ENCODE assay signal across 25 cellular contexts in the genomic region with DNA sequence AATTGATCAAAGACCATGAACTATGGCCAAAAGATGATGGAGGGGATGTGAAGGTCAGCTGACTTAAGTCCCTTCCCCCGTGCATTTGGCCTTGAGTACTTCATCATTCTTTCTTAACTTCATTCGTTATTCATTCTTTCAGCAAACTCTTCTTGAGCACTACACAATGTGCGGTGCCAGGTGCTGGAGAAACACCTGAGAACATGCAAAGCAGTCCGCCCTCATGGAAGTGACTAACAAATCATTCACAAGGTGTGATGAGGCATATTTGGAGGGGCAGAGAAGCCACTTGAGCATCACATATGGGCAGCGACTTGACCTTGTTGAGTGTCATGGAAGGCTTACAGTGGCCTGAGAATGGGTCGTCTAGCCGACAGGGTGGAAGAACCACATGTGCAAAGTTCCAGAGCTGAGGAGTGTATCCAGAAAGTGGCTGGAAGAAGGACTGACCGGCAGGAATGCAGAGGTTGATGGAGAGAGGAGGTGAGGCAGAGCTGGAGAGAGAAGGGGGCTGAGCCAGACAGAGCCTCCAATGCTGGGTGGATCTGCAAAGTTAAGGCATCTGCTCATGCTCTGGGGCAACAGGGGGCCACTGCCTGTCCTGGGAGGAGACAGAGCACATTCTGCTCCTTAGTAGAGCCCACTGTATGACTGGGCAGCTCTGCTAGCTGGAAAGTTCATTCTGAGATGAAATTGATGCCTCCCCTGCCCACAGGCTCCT. TPM values are rescaled to one million over a fixed set of nuclear protein-coding genes. Genes with fewer than 3 reads are reported as not detected.
DNase-seq lines count a peak whose midpoint lies in the region; ATAC-seq and TF ChIP-seq lines count a peak whose summit lies in the region.
"Had no signal": no experiment of that assay in that cellular context is flagged by ENCODE, and none has a peak within 500 bp of the region (broad histone marks: within the 10 kb centered on the region; RNA-seq: fewer than 3 reads in every experiment).

No MANE protein-coding gene starts in this region.

- H3K4me3 Mint-ChIP-seq in activated naive CD4-positive, alpha-beta T cell treated with anti-CD3 and anti-CD28 coated beads, Interleukin-2, amount 50 U/mL, for 24 hours = no peak overlapping the region
- H3K4me3 Mint-ChIP-seq: activated CD8-positive, alpha-beta T cell treated with anti-CD3 and anti-CD28 coated beads for 36 hours; activated naive CD4-positive, alpha-beta T cell treated with anti-CD3 and anti-CD28 coated beads for 36 hours; natural killer cell treated with Interleukin-12 subunit alpha and Interleukin-12 subunit beta and Interleukin-15 and Interleukin-18, amount 100 ng/mL, for 72 hours; WTC11 had no signal

- no peaks in the 10 kb centered on the region for H3K27me3 Mint-ChIP-seq in activated naive CD4-positive, alpha-beta T cell treated with anti-CD3 and anti-CD28 coated beads, Interleukin-2, amount 50 U/mL, for 24 hours

- no peaks in the 10 kb centered on the region for H3K36me3 Mint-ChIP-seq in activated naive CD4-positive, alpha-beta T cell treated with anti-CD3 and anti-CD28 coated beads, Interleukin-2, amount 50 U/mL, for 24 hours
- H3K36me3 Mint-ChIP-seq: natural killer cell treated with Interleukin-12 subunit alpha and Interleukin-12 subunit beta and Interleukin-15 and Interleukin-18, amount 100 ng/mL, for 72 hours; WTC11 had no signal

- no peaks in the 10 kb centered on the region for H3F3A ChIP-seq in smooth muscle cell (ENCODE audit: low read depth)

- DNase-seq in activated naive CD4-positive, alpha-beta T cell treated with anti-CD3 and anti-CD28 coated beads, Interleukin-2, amount 50 U/mL, for 16 hours = no peak
- DNase-seq in SK-N-MC (ENCODE audit: low read depth, low spot score) = no peak
- DNase-seq in lower lobe of right lung = no peak
- no peak for DNase-seq in smooth muscle cell (lab: John Stamatoyannopoulos, UW; ENCODE audit: unreplicated experiment)
- DNase-seq: activated CD8-positive, alpha-beta T cell treated with anti-CD3 and anti-CD28 coated beads for 36 hours; activated naive CD4-positive, alpha-beta T cell treated with anti-CD3 and anti-CD28 coated beads for 36 hours; activated T-cell treated with anti-CD3 and anti-CD28 coated beads, Interleukin-2, amount 50 U/mL, for 1 hour; effector CD4-positive, alpha-beta T cell; glutamatergic neuron; stimulated activated CD4-positive, alpha-beta T cell treated with anti-CD3 and anti-CD28 coated beads, Interleukin-4, amount 100 ng/mL, for 24 hours; stomach had no signal

- no peak overlapping the region for H3K4me2 ChIP-seq in smooth muscle cell

- H3K4me3 ChIP-seq in SK-N-MC (no peak overlapping the region), esophagus (ENCODE audit: low read depth in 1 of 2, low read length in 2 of 2) (peak overlapping the region in 1 of 2 donors; percentile 9), skin epidermis (peak overlapping the region in 2 of 7 experiments; percentile 4 to 51), lower lobe of right lung (no peak overlapping the region), smooth muscle cell (no peak overlapping the region)
- H3K4me3 ChIP-seq: ascending aorta, psoas muscle, stomach, upper lobe of right lung had no signal

- H2AFZ ChIP-seq in smooth muscle cell (ENCODE audit: low read depth) = no peak overlapping the region

- no peak for TF ChIP-seq CTCF in lower lobe of right lung (IDR thresholded peaks at IDR 0.05)
- TF ChIP-seq CTCF in smooth muscle cell (IDR thresholded peaks at IDR 0.05; ENCODE audit: borderline replicate concordance, insufficient read depth, poor library complexity, severe bottlenecking) = no peak

- no peaks in the 10 kb centered on the region for H3K9me3 Mint-ChIP-seq in activated naive CD4-positive, alpha-beta T cell treated with anti-CD3 and anti-CD28 coated beads, Interleukin-2, amount 50 U/mL, for 24 hours
- H3K9me3 Mint-ChIP-seq: activated CD8-positive, alpha-beta T cell treated with anti-CD3 and anti-CD28 coated beads for 36 hours; activated naive CD4-positive, alpha-beta T cell treated with anti-CD3 and anti-CD28 coated beads for 36 hours; natural killer cell treated with Interleukin-12 subunit alpha and Interleukin-12 subunit beta and Interleukin-15 and Interleukin-18, amount 100 ng/mL, for 72 hours; WTC11 had no signal

- H3K27me3 ChIP-seq in esophagus (ENCODE audit: control insufficient read depth in 1 of 2, insufficient read depth in 2 of 2, low read length in 2 of 2) (no peaks in the 10 kb centered on the region), lower lobe of right lung (ENCODE audit: low read depth) (no peaks in the 10 kb centered on the region), smooth muscle cell (ENCODE audit: low read depth) (no peaks in the 10 kb centered on the region)
- H3K27me3 ChIP-seq: ascending aorta, stomach, upper lobe of right lung had no signal

- H3K9ac ChIP-seq in SK-N-MC (ENCODE audit: insufficient read length) = no peak overlapping the region
- no peak overlapping the region for H3K9ac ChIP-seq in smooth muscle cell (ENCODE audit: low read depth)

- H3K9me3 ChIP-seq in SK-N-MC (ENCODE audit: low read depth, low read length) (no peaks in the 10 kb centered on the region), esophagus (ENCODE audit: control insufficient read depth in 2 of 2, insufficient read depth in 1 of 2, low read depth in 1 of 2, low read length in 1 of 2) (no peaks in the 10 kb centered on the region), lower lobe of right lung (no peaks in the 10 kb centered on the region), smooth muscle cell (replicated peaks; ENCODE audit: low read depth) (no peaks in the 10 kb centered on the region)
- H3K9me3 ChIP-seq: ascending aorta, psoas muscle, stomach, upper lobe of right lung had no signal

- H3K4me1 ChIP-seq in esophagus (ENCODE audit: control insufficient read depth in 2 of 2, insufficient read depth in 2 of 2, low read length in 1 of 2) (peaks cover 6 to 33% of the 10 kb centered on the region in 2 donors), lower lobe of right lung (peaks cover 24% of the 10 kb centered on the region), smooth muscle cell (ENCODE audit: low read depth) (peaks cover 4% of the 10 kb centered on the region)

- H3K4me1 Mint-ChIP-seq in activated naive CD4-positive, alpha-beta T cell treated with anti-CD3 and anti-CD28 coated beads, Interleukin-2, amount 50 U/mL, for 24 hours = peaks cover 29% of the 10 kb centered on the region

- H4K20me1 ChIP-seq in smooth muscle cell (ENCODE audit: low read depth) = no peaks in the 10 kb centered on the region

- 52 to 54% methylated on average over 8 of the region's 8 CpGs for WGBS in esophagus, 2 donors
- WGBS in smooth muscle cell (ENCODE audit: low lambda C conversion rate) = 76% methylated on average over 8 of the region's 8 CpGs

- no peaks in the 10 kb centered on the region for H3K79me2 ChIP-seq in smooth muscle cell (ENCODE audit: low read depth)

- ATAC-seq in HG03432 (IDR thresholded peaks at IDR 0.05; ENCODE audit: unreplicated experiment) (no peak), lower lobe of right lung (no peak)

- H3K36me3 ChIP-seq in SK-N-MC (ENCODE audit: insufficient read depth, low read length) (no peaks in the 10 kb centered on the region), esophagus (ENCODE audit: control insufficient read depth in 2 of 2, insufficient read depth in 2 of 2, low read length in 1 of 2) (no peaks in the 10 kb centered on the region), lower lobe of right lung (no peaks in the 10 kb centered on the region), smooth muscle cell (ENCODE audit: low read depth) (no peaks in the 10 kb centered on the region)
- H3K36me3 ChIP-seq: ascending aorta, stomach, upper lobe of right lung had no signal

- intact Hi-C loops in lower lobe of right lung (cut with DNase I) = no loop called here

- H3K27ac ChIP-seq in SK-N-MC (peak overlapping the region; percentile 84), esophagus (ENCODE audit: low read depth in 2 of 2, low read length in 1 of 2) (peak overlapping the region; percentile 90 to 97), skin epidermis (peak overlapping the region in 19 of 21 experiments; percentile 41 to 98 (median 85)), lower lobe of right lung (no peak overlapping the region), smooth muscle cell (ENCODE audit: low read depth) (no peak overlapping the region)
- H3K27ac ChIP-seq: ascending aorta, psoas muscle, stomach, upper lobe of right lung had no signal

- peak overlapping the region; percentile 67 for H3K27ac Mint-ChIP-seq in activated naive CD4-positive, alpha-beta T cell treated with anti-CD3 and anti-CD28 coated beads, Interleukin-2, amount 50 U/mL, for 24 hours
- H3K27ac Mint-ChIP-seq: activated CD8-positive, alpha-beta T cell treated with anti-CD3 and anti-CD28 coated beads for 36 hours; activated naive CD4-positive, alpha-beta T cell treated with anti-CD3 and anti-CD28 coated beads for 36 hours; WTC11 had no signal

RNA-seq across cellular contexts. Expression of a gene that starts 25.1 kb away (rescaled TPM):
- polyA plus RNA-seq in esophagus = 100 to 1,000 TPM; 342 to 553 TPM
- 943 TPM for total RNA-seq in lower lobe of right lung
- total RNA-seq in smooth muscle cell = 300 and 360 TPM in 2 replicates
- polyA plus RNA-seq in smooth muscle cell = 1,301 and 1,372 TPM in 2 replicates

RNA-seq across cellular contexts. Expression of a gene that starts 39.2 kb away (rescaled TPM):
- 100 to 1,000 TPM in 1 of 2 donors, 10 to 100 TPM in 1; 92.9 to 191 TPM for polyA plus RNA-seq in esophagus
- 2.6 TPM for total RNA-seq in lower lobe of right lung
- total RNA-seq in smooth muscle cell = 1,301 and 1,591 TPM in 2 replicates
- 869 and 2,544 TPM in 2 replicates for polyA plus RNA-seq in smooth muscle cell
- total RNA-seq: activated CD8-positive, alpha-beta T cell treated with anti-CD3 and anti-CD28 coated beads for 36 hours; activated naive CD4-positive, alpha-beta T cell treated with anti-CD3 and anti-CD28 coated beads for 36 hours; natural killer cell treated with Interleukin-12 subunit alpha and Interleukin-12 subunit beta and Interleukin-15 and Interleukin-18, amount 100 ng/mL, for 72 hours; psoas muscle; SK-MEL-5 had no signal

RNA-seq across cellular contexts. Expression of a gene that starts 48.5 kb away (rescaled TPM):
- polyA plus RNA-seq in esophagus (not detected), smooth muscle cell (1.2 TPM in 1 of 2 replicates, not detected in the other)
- total RNA-seq in lower lobe of right lung (not detected), smooth muscle cell (not detected in 2 replicates)
- total RNA-seq: activated CD8-positive, alpha-beta T cell treated with anti-CD3 and anti-CD28 coated beads for 36 hours; activated naive CD4-positive, alpha-beta T cell treated with anti-CD3 and anti-CD28 coated beads for 36 hours; ascending aorta; cerebellum; fibroblast of lung; left colon; natural killer cell treated with Interleukin-12 subunit alpha and Interleukin-12 subunit beta and Interleukin-15 and Interleukin-18, amount 100 ng/mL, for 72 hours; PC-3; psoas muscle; SK-MEL-5; upper lobe of right lung; WTC11 had no signal
- polyA plus RNA-seq: fibroblast of lung, psoas muscle had no signal

RNA-seq across cellular contexts. Expression of a gene that starts 51.0 kb away (rescaled TPM):
- polyA plus RNA-seq in esophagus (100 to 1,000 TPM; 413 to 534 TPM), smooth muscle cell (304 and 399 TPM in 2 replicates)
- total RNA-seq in lower lobe of right lung (not detected), smooth muscle cell (404 and 521 TPM in 2 replicates)
- total RNA-seq: activated CD8-positive, alpha-beta T cell treated with anti-CD3 and anti-CD28 coated beads for 36 hours; activated naive CD4-positive, alpha-beta T cell treated with anti-CD3 and anti-CD28 coated beads for 36 hours; cerebellum; fibroblast of lung; left colon; natural killer cell treated with Interleukin-12 subunit alpha and Interleukin-12 subunit beta and Interleukin-15 and Interleukin-18, amount 100 ng/mL, for 72 hours; SK-MEL-5; upper lobe of right lung; WTC11 had no signal

Comparison
In these comparisons a context has a peak if more than half of its experiments do, and no peak if none do; other contexts are left out.
1. H3K27ac ChIP-seq: peak in SK-N-MC (single experiment), esophagus (2 of 2) and skin epidermis (19 of 21); none in lower lobe of right lung (single experiment) and smooth muscle cell (single experiment).
2. RNA of a gene that starts 39.2 kb away (total RNA-seq): 1,301 to 1,591 TPM in smooth muscle cell; 2.6 TPM in lower lobe of right lung (single experiment); every median in the first group is over 100 times any median in the second.